Comparison of ENCODE assay signal across 1 cellular context in genomic region chr13:26280822-26281221, GRCh38.
A peak's percentile ranks its signal among the peaks of the same experiment; 100 is the strongest.
TF ChIP-seq lines count a peak whose summit lies in the region.

No MANE protein-coding gene starts in this region.

TF ChIP-seq in HepG2, 621 proteins besides CTCF, POLR2A, EP300 and RAD21:
- no peak for TF ChIP-seq ZNF3 (CRISPR knock-in tag; IDR thresholded peaks at IDR 0.05)
- no peak for TF ChIP-seq ZNF282 (IDR thresholded peaks at IDR 0.05; ENCODE audit: partially characterized antibody)
- TF ChIP-seq HDAC1 (CRISPR knock-in tag; IDR thresholded peaks at IDR 0.05) = no peak
- no peak for TF ChIP-seq NFKB2 (CRISPR knock-in tag; IDR thresholded peaks at IDR 0.05; ENCODE audit: borderline replicate concordance)
- TF ChIP-seq HNRNPUL1 (IDR thresholded peaks at IDR 0.05; ENCODE audit: low read depth, low read length) = no peak
- peak; percentile 51 for TF ChIP-seq ZNF574 (CRISPR knock-in tag; IDR thresholded peaks at IDR 0.05)
